In genomic region chr5:180959661-180960060, GRCh38 we compare ENCODE assay signal across 21 cellular contexts. TPM values are rescaled to one million over a fixed set of nuclear protein-coding genes. Genes with fewer than 3 reads are reported as not detected.
DNase-seq lines count a peak whose midpoint lies in the region; ATAC-seq and TF ChIP-seq lines count a peak whose summit lies in the region.
"Had no signal": no experiment of that assay in that cellular context is flagged by ENCODE, and none has a peak within 500 bp of the region (broad histone marks: within the 10 kb centered on the region; RNA-seq: fewer than 3 reads in every experiment).

No MANE protein-coding gene starts in this region.

- no peak overlapping the region for H2BK5ac ChIP-seq in neuronal stem cell (ENCODE audit: low read length)

- H3K23ac ChIP-seq in neuronal stem cell (ENCODE audit: low read depth, low read length, poor library complexity), result no peak overlapping the region

- no peak overlapping the region for H3K4me3 Mint-ChIP-seq in WTC11
- H3K4me3 Mint-ChIP-seq: CD8-positive, alpha-beta memory T cell had no signal

- no peak overlapping the region for H3K4me2 ChIP-seq in neuronal stem cell (ENCODE audit: insufficient read depth, low read length, poor library complexity, severe bottlenecking)
- H3K4me2 ChIP-seq: KMS-11 had no signal

- no peak overlapping the region for H2AK5ac ChIP-seq in neuronal stem cell (ENCODE audit: low read depth, low read length)

- TF ChIP-seq CTCF in WTC11 (IDR thresholded peaks at IDR 0.05), result no peak

- no peaks in the 10 kb centered on the region for H3K4me1 ChIP-seq in neuronal stem cell (ENCODE audit: control insufficient read depth in 2 of 2, insufficient read depth in 1 of 2, low read depth in 1 of 2, low read length in 2 of 2)
- H3K4me1 ChIP-seq: HAP-1 had no signal

- H3K18ac ChIP-seq in neuronal stem cell (ENCODE audit: low read length), result peak overlapping the region; percentile 36

- ATAC-seq in WTC11, result peak; percentile 26
- no peak for ATAC-seq in GM19351 (IDR thresholded peaks at IDR 0.05; ENCODE audit: unreplicated experiment)

- no peak overlapping the region for H2BK15ac ChIP-seq in neuronal stem cell (ENCODE audit: low read length)

- H2BK120ac ChIP-seq in neuronal stem cell (ENCODE audit: low read depth, low read length), result no peak overlapping the region

- no peak overlapping the region for H2BK12ac ChIP-seq in neuronal stem cell (ENCODE audit: low read length)

- CTCF ChIA-PET in WTC11 (lab: Charles Lee), result interaction anchor here (1.0 to 1.1 kb wide), 2 partner anchors 129 to 175 kb away, joined by 4 read pairs; no protein-coding TSS in a partner anchor

- no peaks in the 10 kb centered on the region for H3K79me1 ChIP-seq in neuronal stem cell (ENCODE audit: low read depth, low read length)

- no peaks in the 10 kb centered on the region for H3K27me3 ChIP-seq in neuronal stem cell (ENCODE audit: control insufficient read depth in 3 of 3, insufficient read depth in 3 of 3, low read depth in 1 of 3, low read length in 3 of 3)

- peaks cover 0 to 7% of the 10 kb centered on the region in 2 donors for H3K9me3 ChIP-seq in neuronal stem cell (replicated peaks in 1 of 2; ENCODE audit: control insufficient read depth in 2 of 2, insufficient read depth in 1 of 2, low read depth in 1 of 2, low read length in 2 of 2)
- H3K9me3 ChIP-seq: HAP-1 had no signal

- DNase-seq in ELF-1 (ENCODE audit: low read depth, low spot score) (peak; percentile 12), WTC11 (ENCODE audit: low spot score) (no peak), neuronal stem cell (ENCODE audit: low spot score) (no peak), SHP77 treated with DMSO at 0.1 percent for 48 hours (lab: John Stamatoyannopoulos, UW) (no peak), NCI-H2107 treated with DMSO at 0.1 percent for 48 hours (lab: John Stamatoyannopoulos, UW; ENCODE audit: unreplicated experiment) (no peak), GM03348 (ENCODE audit: low spot score) (no peak)
- DNase-seq: CD8-positive, alpha-beta memory T cell; EL; GM23248; NCI-H1694; NCI-H2081; NCI-H446; NCI-H526; Right ventricle myocardium superior had no signal

- H3K9me3 Mint-ChIP-seq in WTC11, result peaks cover 12% of the 10 kb centered on the region

- no peak overlapping the region for H3K4me3 ChIP-seq in neuronal stem cell (ENCODE audit: low read length in 2 of 2)
- H3K4me3 ChIP-seq: GM12878, GM23248, HAP-1 had no signal

- H3K27me3 Mint-ChIP-seq in WTC11 (ENCODE audit: low read depth), result no peaks in the 10 kb centered on the region

- H3K27ac ChIP-seq in neuronal stem cell (replicated peaks; ENCODE audit: low read length), result no peak overlapping the region
- H3K27ac ChIP-seq: C4-2B, GM23248, KMS-11 had no signal

- no peak overlapping the region for H2AFZ ChIP-seq in neuronal stem cell (ENCODE audit: low read length)
- H2AFZ ChIP-seq: GM23248 had no signal

- POLR2A ChIA-PET in WTC11 (lab: Charles Lee), result no interaction called here

- no peaks in the 10 kb centered on the region for H3K36me3 ChIP-seq in neuronal stem cell (replicated peaks in 1 of 2; ENCODE audit: control insufficient read depth in 2 of 2, insufficient read depth in 2 of 2, low read length in 2 of 2)
- H3K36me3 ChIP-seq: HAP-1 had no signal

- no CpG with 5 or more reads among the region's 5 CpGs for WGBS in neuronal stem cell (ENCODE audit: extremely low coverage in 2 of 2, insufficient read length in 2 of 2, insufficient replicate concordance in 1 of 2), 2 donors

- no peak overlapping the region for H3K27ac Mint-ChIP-seq in WTC11
- H3K27ac Mint-ChIP-seq: CD8-positive, alpha-beta memory T cell had no signal

- H4K91ac ChIP-seq in neuronal stem cell (ENCODE audit: low read depth, low read length, poor library complexity), result no peak overlapping the region

- peaks cover 30% of the 10 kb centered on the region for H3K4me1 Mint-ChIP-seq in WTC11

- no peak overlapping the region for H3K4ac ChIP-seq in neuronal stem cell (ENCODE audit: low read length)

- H4K8ac ChIP-seq in neuronal stem cell (ENCODE audit: low read depth, low read length), result peak overlapping the region; percentile 74

- H3K9ac ChIP-seq in neuronal stem cell (ENCODE audit: low read depth, low read length, poor library complexity), result no peak overlapping the region
- H3K9ac ChIP-seq: GM23248, KMS-11 had no signal

- H3K14ac ChIP-seq in neuronal stem cell (ENCODE audit: low read length), result no peak overlapping the region

- H3K36me3 Mint-ChIP-seq in WTC11, result peaks cover 2% of the 10 kb centered on the region; the same call in 1 of the 2 replicates
- H3K36me3 Mint-ChIP-seq: CD8-positive, alpha-beta memory T cell had no signal

TF ChIP-seq in WTC11, 78 proteins besides CTCF, POLR2A, EP300 and RAD21:
- TF ChIP-seq ZNF263 (CRISPR knock-in tag; IDR thresholded peaks at IDR 0.05; ENCODE audit: low read depth) (no peak), TP53 (CRISPR knock-in tag; IDR thresholded peaks at IDR 0.05) (no peak), SMAD4 (CRISPR knock-in tag; IDR thresholded peaks at IDR 0.05) (no peak), TEAD1 (CRISPR knock-in tag; IDR thresholded peaks at IDR 0.05) (no peak), ZNF317 (CRISPR knock-in tag; IDR thresholded peaks at IDR 0.05; ENCODE audit: borderline replicate concordance, low read depth) (no peak), CREB1 (CRISPR knock-in tag; IDR thresholded peaks at IDR 0.05) (no peak), GRHL2 (CRISPR knock-in tag; IDR thresholded peaks at IDR 0.05; ENCODE audit: insufficient replicate concordance, severe bottlenecking) (no peak), GTF2I (CRISPR knock-in tag; conservative IDR thresholded peaks at IDR 0.05) (no peak), MYBL2 (CRISPR knock-in tag; IDR thresholded peaks at IDR 0.05) (no peak), ZNF423 (CRISPR knock-in tag; IDR thresholded peaks at IDR 0.05) (no peak), JAZF1 (CRISPR knock-in tag; IDR thresholded peaks at IDR 0.05) (no peak), ESRRA (CRISPR knock-in tag; IDR thresholded peaks at IDR 0.05; ENCODE audit: borderline replicate concordance) (no peak), AFF4 (CRISPR knock-in tag; IDR thresholded peaks at IDR 0.05; ENCODE audit: borderline replicate concordance) (no peak), ZNF396 (CRISPR knock-in tag; IDR thresholded peaks at IDR 0.05; ENCODE audit: borderline replicate concordance) (no peak), FOXK1 (CRISPR knock-in tag; IDR thresholded peaks at IDR 0.05) (no peak), NFYB (CRISPR knock-in tag; conservative IDR thresholded peaks at IDR 0.05; ENCODE audit: low read depth) (no peak)
- TF ChIP-seq, protein P1, sequence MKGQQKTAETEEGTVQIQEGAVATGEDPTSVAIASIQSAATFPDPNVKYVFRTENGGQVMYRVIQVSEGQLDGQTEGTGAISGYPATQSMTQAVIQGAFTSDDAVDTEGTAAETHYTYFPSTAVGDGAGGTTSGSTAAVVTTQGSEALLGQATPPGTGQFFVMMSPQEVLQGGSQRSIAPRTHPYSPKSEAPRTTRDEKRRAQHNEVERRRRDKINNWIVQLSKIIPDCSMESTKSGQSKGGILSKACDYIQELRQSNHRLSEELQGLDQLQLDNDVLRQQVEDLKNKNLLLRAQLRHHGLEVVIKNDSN (CRISPR knock-in tag; IDR thresholded peaks at IDR 0.05), result no peak
- TF ChIP-seq, protein P2, sequence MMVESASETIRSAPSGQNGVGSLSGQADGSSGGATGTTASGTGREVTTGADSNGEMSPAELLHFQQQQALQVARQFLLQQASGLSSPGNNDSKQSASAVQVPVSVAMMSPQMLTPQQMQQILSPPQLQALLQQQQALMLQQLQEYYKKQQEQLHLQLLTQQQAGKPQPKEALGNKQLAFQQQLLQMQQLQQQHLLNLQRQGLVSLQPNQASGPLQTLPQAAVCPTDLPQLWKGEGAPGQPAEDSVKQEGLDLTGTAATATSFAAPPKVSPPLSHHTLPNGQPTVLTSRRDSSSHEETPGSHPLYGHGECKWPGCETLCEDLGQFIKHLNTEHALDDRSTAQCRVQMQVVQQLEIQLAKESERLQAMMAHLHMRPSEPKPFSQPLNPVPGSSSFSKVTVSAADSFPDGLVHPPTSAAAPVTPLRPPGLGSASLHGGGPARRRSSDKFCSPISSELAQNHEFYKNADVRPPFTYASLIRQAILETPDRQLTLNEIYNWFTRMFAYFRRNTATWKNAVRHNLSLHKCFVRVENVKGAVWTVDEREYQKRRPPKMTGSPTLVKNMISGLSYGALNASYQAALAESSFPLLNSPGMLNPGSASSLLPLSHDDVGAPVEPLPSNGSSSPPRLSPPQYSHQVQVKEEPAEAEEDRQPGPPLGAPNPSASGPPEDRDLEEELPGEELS (CRISPR knock-in tag; IDR thresholded peaks at IDR 0.05), result no peak

RNA-seq across cellular contexts. Expression of gene BTNL3, which starts 29.0 kb away (rescaled TPM):
- total RNA-seq in WTC11 (2021), result not detected in 3 replicates
- not detected for polyA plus RNA-seq in neuronal stem cell (2013, experiment 1 of 2)
- not detected for polyA plus RNA-seq in neuronal stem cell (2013, experiment 2 of 2)
- total RNA-seq: CD8-positive, alpha-beta memory T cell; GM12878; GM23248; MCF 10A; OCI-LY7; Right ventricle myocardium superior had no signal
- polyA plus RNA-seq: CD8-positive, alpha-beta memory T cell; GM23248 had no signal
